Comparison of ENCODE assay signal across 14 cellular contexts in genomic region chr12:12661086-12661485, GRCh38. TPM values are rescaled to one million over a fixed set of nuclear protein-coding genes. Genes with fewer than 3 reads are reported as not detected.
DNase-seq lines count a peak whose midpoint lies in the region; ATAC-seq, FAIRE-seq and TF ChIP-seq lines count a peak whose summit lies in the region.
"Had no signal": no experiment of that assay in that cellular context is flagged by ENCODE, and none has a peak within 500 bp of the region (broad histone marks: within the 10 kb centered on the region; RNA-seq: fewer than 3 reads in every experiment).

No MANE protein-coding gene starts in this region.

- no peaks in the 10 kb centered on the region for H3K27me3 ChIP-seq in astrocyte (ENCODE audit: insufficient read depth, low read length)

- H3K4me1 Mint-ChIP-seq in astrocyte (ENCODE audit: low read depth, unreplicated experiment): peaks cover 12% of the 10 kb centered on the region

- H3K4me3 ChIP-seq in astrocyte (ENCODE audit: insufficient read depth, low read depth, low read length): no peak overlapping the region

- no peak for FAIRE-seq in astrocyte (lab: Jason Lieb, UNC)

- H2AFZ ChIP-seq in astrocyte (ENCODE audit: low read depth, low read length): no peak overlapping the region

- no peak overlapping the region for H3K27ac ChIP-seq in astrocyte (ENCODE audit: low read depth, low read length)
- H3K27ac ChIP-seq: 22Rv1, VCaP had no signal

- no peaks in the 10 kb centered on the region for H3K79me2 ChIP-seq in astrocyte (ENCODE audit: insufficient read depth, low read length)

- H3K36me3 ChIP-seq in astrocyte (ENCODE audit: insufficient read depth, low read length): no peaks in the 10 kb centered on the region

- H3K9me3 ChIP-seq in astrocyte (ENCODE audit: insufficient read depth, low read depth, low read length): no peaks in the 10 kb centered on the region

- no peak overlapping the region for H3K27ac Mint-ChIP-seq in astrocyte (ENCODE audit: unreplicated experiment)

- H3K36me3 Mint-ChIP-seq in astrocyte (ENCODE audit: low read depth, unreplicated experiment): no peaks in the 10 kb centered on the region

- DNase-seq in left cardiac atrium: no peak
- no peak for DNase-seq in Right ventricle myocardium inferior (ENCODE audit: missing footprints)
- peak; percentile 82 for DNase-seq in astrocyte (ENCODE audit: low read depth)
- DNase-seq in foreskin melanocyte: peak; percentile 45
- DNase-seq in stimulated activated CD4-positive, alpha-beta T cell treated with anti-CD3 and anti-CD28 coated beads, Interleukin-4, amount 100 ng/mL, for 1 hour: no peak
- DNase-seq in SW480 (ENCODE audit: low spot score): no peak
- no peak for DNase-seq in NOMO-1 (lab: John Stamatoyannopoulos, UW; ENCODE audit: unreplicated experiment in 2 of 2)
- DNase-seq: activated T-cell treated with anti-CD3 and anti-CD28 coated beads for 4 hours, DND-41, NCI-H345 had no signal

- H4K20me1 ChIP-seq in astrocyte (ENCODE audit: insufficient read depth, low read length): no peaks in the 10 kb centered on the region

- H3K9ac ChIP-seq in astrocyte (ENCODE audit: low read length): no peak overlapping the region

- H3K27me3 Mint-ChIP-seq in astrocyte (ENCODE audit: low read depth, unreplicated experiment): peaks cover 2% of the 10 kb centered on the region

- peak overlapping the region; percentile 40 for H3K4me2 ChIP-seq in astrocyte (ENCODE audit: low read length)

- H3K4me1 ChIP-seq in astrocyte (ENCODE audit: insufficient read depth, low read length): no peaks in the 10 kb centered on the region

- no peak for TF ChIP-seq CTCF in astrocyte (IDR thresholded peaks at IDR 0.05; ENCODE audit: insufficient read depth, low read depth, low read length)

- intact Hi-C loops in left cardiac atrium (cut with DNase I) (no loop called here), Right ventricle myocardium inferior (cut with DNase I) (no loop called here)

- peak; percentile 38 to 51 for ATAC-seq in left cardiac atrium
- ATAC-seq in Right ventricle myocardium inferior: no peak
- ATAC-seq in GM19023 (IDR thresholded peaks at IDR 0.05; ENCODE audit: unreplicated experiment): no peak

- H3K9me3 Mint-ChIP-seq in astrocyte (ENCODE audit: unreplicated experiment): no peaks in the 10 kb centered on the region

- H3K4me3 Mint-ChIP-seq in astrocyte (ENCODE audit: unreplicated experiment): no peak overlapping the region

RNA-seq across cellular contexts. Expression of gene GPR19, which starts 34.9 kb away (rescaled TPM):
- total RNA-seq in left cardiac atrium (not detected), Right ventricle myocardium inferior (not detected), astrocyte (2.8 and 4.3 TPM in 2 replicates)
- total RNA-seq: cardiac septum had no signal

RNA-seq across cellular contexts. Expression of gene CREBL2, which starts 49.4 kb away (rescaled TPM):
- total RNA-seq in left cardiac atrium (10 to 100 TPM; 20.4 to 21.0 TPM), Right ventricle myocardium inferior (15.9 TPM), astrocyte (13.9 and 14.8 TPM in 2 replicates)

RNA-seq across cellular contexts. Expression of gene CDKN1B, which starts 56.1 kb away (rescaled TPM):
- total RNA-seq in left cardiac atrium: 10 to 100 TPM; 23.7 to 42.4 TPM
- 38.0 TPM for total RNA-seq in Right ventricle myocardium inferior
- total RNA-seq in astrocyte: 13.4 and 16.7 TPM in 2 replicates

Comparison
In these comparisons a context has a peak if more than half of its experiments do, and no peak if none do; other contexts are left out.
1. ATAC-seq: peak in left cardiac atrium (2 of 2); none in Right ventricle myocardium inferior (single experiment) and GM19023 (single experiment).
2. DNase-seq: peak in astrocyte (single experiment) and foreskin melanocyte (single experiment); none in left cardiac atrium (single experiment), Right ventricle myocardium inferior (single experiment), stimulated activated CD4-positive, alpha-beta T cell treated with anti-CD3 and anti-CD28 coated beads, Interleukin-4, amount 100 ng/mL, for 1 hour (single experiment), SW480 (single experiment) and NOMO-1 (0 of 2).